Comparison of ENCODE assay signal across 10 cellular contexts in the genomic region with DNA sequence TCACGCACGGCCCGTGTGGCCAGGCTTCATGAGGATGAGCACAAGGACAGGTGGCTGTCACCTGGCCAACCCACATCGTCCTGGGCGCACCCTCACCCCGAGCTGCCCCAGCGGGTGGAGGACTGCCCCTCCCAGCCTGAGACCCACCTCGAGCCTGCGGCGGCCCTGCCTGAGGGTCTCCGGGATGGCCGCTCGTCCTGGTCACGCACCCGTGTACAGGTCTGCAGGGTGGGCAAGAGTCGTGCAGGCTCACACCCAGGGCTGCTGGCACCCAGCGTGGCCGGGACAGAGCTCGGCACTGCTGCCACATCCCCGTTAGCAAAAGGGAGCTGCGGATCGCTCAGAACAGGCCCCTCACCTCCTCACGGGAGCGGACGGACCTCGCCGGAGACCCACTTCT. TPM values are rescaled to one million over a fixed set of nuclear protein-coding genes. Genes with fewer than 3 reads are reported as not detected.
"Had no signal": no experiment of that assay in that cellular context is flagged by ENCODE, and none has a peak within 500 bp of the region (broad histone marks: within the 10 kb centered on the region; RNA-seq: fewer than 3 reads in every experiment).

No MANE protein-coding gene starts in this region.

- ATAC-seq: GM23338, HCT116, K562 had no signal

- H3K4me2 ChIP-seq: GM23338 had no signal

- FAIRE-seq: K562 had no signal

- H3K36me3 ChIP-seq: HAP-1 had no signal

- H3K27ac ChIP-seq: HL-60 had no signal

- DNase-seq: H7, HFFc6, IMR-90 had no signal

- H2AFZ ChIP-seq: GM23338 had no signal

- H3K9me3 ChIP-seq: HAP-1 had no signal

- H3K4me1 ChIP-seq: HAP-1 had no signal

- H3K4me3 ChIP-seq: GM23338, HAP-1, K562 had no signal

RNA-seq across cellular contexts. Expression of a gene that starts 14.4 kb away (rescaled TPM):
- total RNA-seq: H4, HFFc6, HT1080, IMR-90 had no signal
- polyA plus RNA-seq: IMR-90 had no signal

RNA-seq across cellular contexts. Expression of a gene that starts 22.1 kb away (rescaled TPM):
- total RNA-seq: H4, HFFc6, IMR-90 had no signal
- polyA plus RNA-seq: IMR-90 had no signal

RNA-seq across cellular contexts. Expression of a gene that starts 55.6 kb away (rescaled TPM):
- total RNA-seq: HT1080 had no signal
